In the genomic region with DNA sequence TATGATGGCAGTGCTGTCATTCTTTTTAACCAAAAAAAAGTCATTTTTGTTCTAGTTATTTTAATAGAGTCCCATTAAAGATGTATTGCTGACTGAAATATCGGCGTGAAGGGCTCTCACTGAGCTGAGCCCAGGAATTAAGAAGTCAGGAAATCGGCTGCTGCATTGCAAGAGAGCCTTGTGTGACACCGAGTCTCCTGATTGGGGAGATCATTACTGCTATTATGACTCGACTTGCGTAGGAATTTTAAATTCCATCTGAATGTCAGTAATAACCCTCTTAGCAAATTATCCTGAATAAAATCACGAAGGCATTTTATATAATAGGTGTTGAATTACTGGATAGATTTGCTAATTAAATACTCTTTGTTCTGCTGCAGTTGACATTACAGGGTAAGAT, we compare ENCODE assay signal across 29 cellular contexts.
"Had no signal": no experiment of that assay in that cellular context is flagged by ENCODE, and none has a peak within 500 bp of the region (broad histone marks: within the 10 kb centered on the region; RNA-seq: fewer than 3 reads in every experiment).

No MANE protein-coding gene starts in this region.

- H3K27ac Mint-ChIP-seq: activated naive CD8-positive, alpha-beta T cell treated with anti-CD3 and anti-CD28 coated beads, Interleukin-2, amount 10 ng/mL, durations not matched to agents 7 days and 5 days; natural killer cell treated with Interleukin-12 subunit alpha and Interleukin-12 subunit beta and Interleukin-15 and Interleukin-18, amount 100 ng/mL, for 72 hours; T-helper 1 cell treated with Interleukin-12 subunit alpha and Interleukin-12 subunit beta and Interleukin-4 antibody, amounts not matched to agents 30 μg/mL and 1 μg/mL, for 36 hours had no signal

- H3K27me3 Mint-ChIP-seq: activated naive CD4-positive, alpha-beta T cell treated with anti-CD3 and anti-CD28 coated beads, Interleukin-2, amount 10 ng/mL, durations not matched to agents 7 days and 5 days; activated naive CD8-positive, alpha-beta T cell treated with anti-CD3 and anti-CD28 coated beads, Interleukin-2, amount 10 ng/mL, durations not matched to agents 7 days and 5 days; natural killer cell treated with Interleukin-12 subunit alpha and Interleukin-12 subunit beta and Interleukin-15 and Interleukin-18, amount 100 ng/mL, for 72 hours had no signal

- H3K36me3 Mint-ChIP-seq: natural killer cell treated with Interleukin-12 subunit alpha and Interleukin-12 subunit beta and Interleukin-15 and Interleukin-18, amount 100 ng/mL, for 72 hours had no signal

- DNase-seq: activated CD4-positive, alpha-beta T cell treated with anti-CD3 and anti-CD28 coated beads for 48 hours; activated CD4-positive, alpha-beta T cell treated with anti-CD3 and anti-CD28 coated beads, Interleukin-2, amount 50 U/mL, for 48 hours; activated CD8-positive, alpha-beta memory T cell treated with anti-CD3 and anti-CD28 coated beads for 24 hours; activated gamma-delta T cell; activated naive CD4-positive, alpha-beta T cell treated with anti-CD3 and anti-CD28 coated beads, Interleukin-2, amount 10 ng/mL, durations not matched to agents 7 days and 5 days; activated naive CD8-positive, alpha-beta T cell treated with anti-CD3 and anti-CD28 coated beads, Interleukin-2, amount 10 ng/mL, durations not matched to agents 7 days and 5 days; activated T-cell treated with anti-CD3 and anti-CD28 coated beads, Interleukin-2, amount 50 U/mL, for 1 hour; brain microvascular endothelial cell; gastrocnemius medialis; glutamatergic neuron; islet precursor cell; left ventricle myocardium superior; mucosa of descending colon; ovary; spleen; stimulated activated naive CD4-positive, alpha-beta T cell; T-helper 9 cell; testis; transverse colon; WERI-Rb-1 had no signal

- H3K36me3 ChIP-seq: ascending aorta, brain microvascular endothelial cell, esophagus muscularis mucosa, gastrocnemius medialis, ovary, prostate gland, right atrium auricular region, spleen, transverse colon, WERI-Rb-1 had no signal

- ATAC-seq: activated CD4-positive, CD25-positive, alpha-beta regulatory T cell treated with anti-CD3 and anti-CD28 coated beads, Interleukin-2, amount 50 U/mL, for 24 hours; gastrocnemius medialis; left ventricle myocardium superior; mucosa of descending colon; natural killer cell treated with Interleukin-12 subunit alpha and Interleukin-12 subunit beta and Interleukin-15 and Interleukin-18, amount 100 ng/mL, for 72 hours had no signal

- H3K9me3 Mint-ChIP-seq: activated naive CD4-positive, alpha-beta T cell treated with anti-CD3 and anti-CD28 coated beads, Interleukin-2, amount 10 ng/mL, durations not matched to agents 7 days and 5 days; activated naive CD8-positive, alpha-beta T cell treated with anti-CD3 and anti-CD28 coated beads, Interleukin-2, amount 10 ng/mL, durations not matched to agents 7 days and 5 days; natural killer cell treated with Interleukin-12 subunit alpha and Interleukin-12 subunit beta and Interleukin-15 and Interleukin-18, amount 100 ng/mL, for 72 hours; T-helper 1 cell treated with Interleukin-12 subunit alpha and Interleukin-12 subunit beta and Interleukin-4 antibody, amounts not matched to agents 30 μg/mL and 1 μg/mL, for 36 hours had no signal

- H3K4me3 Mint-ChIP-seq: activated naive CD4-positive, alpha-beta T cell treated with anti-CD3 and anti-CD28 coated beads, Interleukin-2, amount 10 ng/mL, durations not matched to agents 7 days and 5 days; activated naive CD8-positive, alpha-beta T cell treated with anti-CD3 and anti-CD28 coated beads, Interleukin-2, amount 10 ng/mL, durations not matched to agents 7 days and 5 days; natural killer cell treated with Interleukin-12 subunit alpha and Interleukin-12 subunit beta and Interleukin-15 and Interleukin-18, amount 100 ng/mL, for 72 hours; T-helper 1 cell treated with Interleukin-12 subunit alpha and Interleukin-12 subunit beta and Interleukin-4 antibody, amounts not matched to agents 30 μg/mL and 1 μg/mL, for 36 hours had no signal

- H3K27me3 ChIP-seq: ascending aorta, brain microvascular endothelial cell, esophagus muscularis mucosa, gastrocnemius medialis, hepatocyte, ovary, right atrium auricular region, spleen, testis, transverse colon had no signal

- H3K4me3 ChIP-seq: ascending aorta, esophagus muscularis mucosa, gastrocnemius medialis, hepatocyte, mucosa of descending colon, ovary, prostate gland, right atrium auricular region, spleen, testis, transverse colon had no signal

- H3K79me2 ChIP-seq: hepatocyte had no signal

- FAIRE-seq: urothelium cell line had no signal

- H3K4me1 ChIP-seq: ascending aorta, esophagus muscularis mucosa, gastrocnemius medialis, prostate gland, right atrium auricular region, spleen, testis, transverse colon had no signal

- H2AFZ ChIP-seq: hepatocyte had no signal

- H3K9me3 ChIP-seq: ascending aorta, esophagus muscularis mucosa, gastrocnemius medialis, mucosa of descending colon, ovary, prostate gland, right atrium auricular region, spleen, testis, transverse colon had no signal

- H3K4me2 ChIP-seq: hepatocyte had no signal

- H3K27ac ChIP-seq: ascending aorta, brain microvascular endothelial cell, esophagus muscularis mucosa, gastrocnemius medialis, hepatocyte, ovary, prostate gland, right atrium auricular region, spleen, testis, transverse colon, WERI-Rb-1 had no signal
